21 cellular contexts compared by ENCODE assay signal in genomic region chr20:24382330-24382729, GRCh38.
DNase-seq lines count a peak whose midpoint lies in the region; ATAC-seq and TF ChIP-seq lines count a peak whose summit lies in the region.
"Had no signal": no experiment of that assay in that cellular context is flagged by ENCODE, and none has a peak within 500 bp of the region (broad histone marks: within the 10 kb centered on the region; RNA-seq: fewer than 3 reads in every experiment).

No MANE protein-coding gene starts in this region.

- no peaks in the 10 kb centered on the region for H3K9me3 ChIP-seq in PC-9 (ENCODE audit: insufficient read depth, low read depth)
- H3K9me3 ChIP-seq: adrenal gland had no signal

- no peaks in the 10 kb centered on the region for H3K27me3 ChIP-seq in foreskin keratinocyte
- H3K27me3 ChIP-seq in PC-9 (ENCODE audit: insufficient read depth, low read depth): no peaks in the 10 kb centered on the region
- H3K27me3 ChIP-seq: adrenal gland, hepatocyte had no signal

- H3K27me3 Mint-ChIP-seq in progenitor cell of endocrine pancreas: peaks cover 29% of the 10 kb centered on the region
- peaks cover 6% of the 10 kb centered on the region for H3K27me3 Mint-ChIP-seq in osteocyte (ENCODE audit: unreplicated experiment)
- H3K27me3 Mint-ChIP-seq: CD4-positive, alpha-beta T cell; T-cell had no signal

- H3K4me1 ChIP-seq in foreskin keratinocyte: no peaks in the 10 kb centered on the region
- H3K4me1 ChIP-seq in PC-9 (replicated peaks; ENCODE audit: insufficient read depth): peaks cover 8% of the 10 kb centered on the region
- H3K4me1 ChIP-seq: adrenal gland had no signal

- H3K9me3 Mint-ChIP-seq in progenitor cell of endocrine pancreas (ENCODE audit: low read depth) (no peaks in the 10 kb centered on the region), osteocyte (ENCODE audit: unreplicated experiment) (no peaks in the 10 kb centered on the region)
- H3K9me3 Mint-ChIP-seq: CD4-positive, alpha-beta T cell; nephron progenitor cell; T-cell had no signal

- TF ChIP-seq CTCF in foreskin keratinocyte (conservative IDR thresholded peaks at IDR 0.05) (no peak), progenitor cell of endocrine pancreas (IDR thresholded peaks at IDR 0.05; ENCODE audit: unreplicated experiment) (no peak), osteocyte (IDR thresholded peaks at IDR 0.05) (no peak), PC-9 (conservative IDR thresholded peaks at IDR 0.05) (no peak)

- peak; percentile 60 for DNase-seq in D341Med (ENCODE audit: low spot score)
- peak; percentile 47 for DNase-seq in NCI-H82 treated with DMSO at 0.1 percent for 48 hours (lab: John Stamatoyannopoulos, UW; ENCODE audit: unreplicated experiment)
- no peak for DNase-seq in foreskin keratinocyte
- DNase-seq in progenitor cell of endocrine pancreas (ENCODE audit: low spot score, unreplicated experiment): no peak
- DNase-seq in NCI-H2081 (lab: John Stamatoyannopoulos, UW): no peak
- no peak for DNase-seq in NOMO-1 treated with DMSO at 0.1 percent for 48 hours (lab: John Stamatoyannopoulos, UW; ENCODE audit: unreplicated experiment)
- no peak for DNase-seq in osteocyte (ENCODE audit: extremely low spot score, unreplicated experiment)
- no peak for DNase-seq in PC-9
- DNase-seq: activated CD4-positive, alpha-beta T cell treated with anti-CD3 and anti-CD28 coated beads, Interleukin-2, amount 50 U/mL, for 1 hour; activated CD8-positive, alpha-beta memory T cell treated with anti-CD3 and anti-CD28 coated beads, Interleukin-2, amount 50 U/mL, for 48 hours; activated gamma-delta T cell; CD4-positive, alpha-beta T cell; DMS79; NCI-H2227 treated with DMSO at 0.1 percent for 48 hours; nephron progenitor cell; stimulated activated CD8-positive, alpha-beta memory T cell treated with anti-CD3 and anti-CD28 coated beads, Interleukin-4, amount 100 ng/mL, for 48 hours; T-cell had no signal

- H3K4me3 Mint-ChIP-seq in progenitor cell of endocrine pancreas (ENCODE audit: low read depth): no peak overlapping the region
- H3K4me3 Mint-ChIP-seq in osteocyte (ENCODE audit: unreplicated experiment): no peak overlapping the region
- H3K4me3 Mint-ChIP-seq: CD4-positive, alpha-beta T cell; nephron progenitor cell; T-cell had no signal

- POLR2A ChIA-PET in PC-9 (lab: Charles Lee; ENCODE audit: unreplicated experiment): interaction anchor here (0.6 kb wide), 1 partner anchor 285 kb away, joined by 25 read pairs; no protein-coding TSS in a partner anchor

- no peak overlapping the region for H2AFZ ChIP-seq in PC-9
- H2AFZ ChIP-seq: hepatocyte had no signal

- no peaks in the 10 kb centered on the region for H3K9me2 ChIP-seq in PC-9 (ENCODE audit: insufficient read depth)

- CTCF ChIA-PET in PC-9 (lab: Charles Lee): no interaction called here

- H3K36me3 ChIP-seq in PC-9 (ENCODE audit: low read depth): no peaks in the 10 kb centered on the region
- H3K36me3 ChIP-seq: adrenal gland, cardiac muscle cell had no signal

- H3K79me2 ChIP-seq in PC-9 (ENCODE audit: low read depth): no peaks in the 10 kb centered on the region
- H3K79me2 ChIP-seq: hepatocyte had no signal

- no peaks in the 10 kb centered on the region for H3F3A ChIP-seq in PC-9 (ENCODE audit: insufficient read depth, low read depth)

- ATAC-seq in foreskin keratinocyte: peak; percentile 18
- ATAC-seq: HepG2, T-cell had no signal

- H3K27ac Mint-ChIP-seq in progenitor cell of endocrine pancreas: peak overlapping the region; percentile 20
- no peak overlapping the region for H3K27ac Mint-ChIP-seq in osteocyte (ENCODE audit: unreplicated experiment)
- H3K27ac Mint-ChIP-seq: CD4-positive, alpha-beta T cell; nephron progenitor cell; T-cell had no signal

- H3K4me1 Mint-ChIP-seq in progenitor cell of endocrine pancreas (ENCODE audit: low read depth) (peaks cover 15% of the 10 kb centered on the region), osteocyte (ENCODE audit: unreplicated experiment) (peaks cover 10% of the 10 kb centered on the region)

- no peak overlapping the region for H3K4me2 ChIP-seq in PC-9
- H3K4me2 ChIP-seq: hepatocyte had no signal

- no TSS peak for BruUV-seq in PC-9 (replicated peaks; lab: Mats Ljungman, UMichigan)

- H3K27ac ChIP-seq in foreskin keratinocyte: no peak overlapping the region
- no peak overlapping the region for H3K27ac ChIP-seq in PC-9
- H3K27ac ChIP-seq: cardiac muscle cell, hepatocyte had no signal

- intact Hi-C loops in PC-9 (cut with micrococcal nuclease; ENCODE audit: unreplicated experiment): loop anchor here (2.0 kb wide), 1 partner anchor 16 kb away; no protein-coding TSS in a partner anchor

- no peaks in the 10 kb centered on the region for H4K20me1 ChIP-seq in PC-9 (ENCODE audit: insufficient read depth)

- H3K36me3 Mint-ChIP-seq in progenitor cell of endocrine pancreas (ENCODE audit: insufficient read depth): no peaks in the 10 kb centered on the region
- no peaks in the 10 kb centered on the region for H3K36me3 Mint-ChIP-seq in osteocyte (ENCODE audit: unreplicated experiment)
- H3K36me3 Mint-ChIP-seq: T-cell had no signal

- no peak overlapping the region for H3K4me3 ChIP-seq in PC-9
- H3K4me3 ChIP-seq: adrenal gland, cardiac muscle cell, hepatocyte had no signal

Comparison
In these comparisons a context has a peak if more than half of its experiments do, and no peak if none do; other contexts are left out.
1. DNase-seq: peak in D341Med (single experiment) and NCI-H82 treated with DMSO at 0.1 percent for 48 hours (single experiment); none in foreskin keratinocyte (0 of 2), progenitor cell of endocrine pancreas (single experiment), NCI-H2081 (0 of 2), NOMO-1 treated with DMSO at 0.1 percent for 48 hours (single experiment), osteocyte (single experiment) and PC-9 (0 of 2).